ENCODE assay signal across 8 cellular contexts in genomic region chr5:109695005-109695926, GRCh38. TPM values are rescaled to one million over a fixed set of nuclear protein-coding genes. Genes with fewer than 3 reads are reported as not detected.
A peak's percentile ranks its signal among the peaks of the same experiment; 100 is the strongest.
DNase-seq lines count a peak whose midpoint lies in the region; ATAC-seq lines count a peak whose summit lies in the region.

No MANE protein-coding gene starts in this region.

- H3K4me3 ChIP-seq in skin epidermis, result no peak overlapping the region

- no peaks in the 10 kb centered on the region for H3K9me3 Mint-ChIP-seq in activated CD4-positive, alpha-beta T cell treated with anti-CD3 and anti-CD28 coated beads for 36 hours (ENCODE audit: low read depth)
- H3K9me3 Mint-ChIP-seq in activated naive CD4-positive, alpha-beta T cell treated with anti-CD3 and anti-CD28 coated beads, Interleukin-2, amount 50 U/mL, for 72 hours, result no peaks in the 10 kb centered on the region

- POLR2A ChIA-PET in activated CD4-positive, alpha-beta T cell treated with anti-CD3 and anti-CD28 coated beads for 36 hours (lab: Charles Lee), result interaction anchor here (0.6 kb wide), 2 partner anchors 24 to 39 kb away, joined by 3 read pairs; no protein-coding TSS in a partner anchor

- H3K36me3 Mint-ChIP-seq in activated CD4-positive, alpha-beta T cell treated with anti-CD3 and anti-CD28 coated beads for 36 hours (ENCODE audit: low read depth), result peaks cover 28% of the 10 kb centered on the region
- peaks cover 6 to 21% of the 10 kb centered on the region in 2 donors for H3K36me3 Mint-ChIP-seq in activated naive CD4-positive, alpha-beta T cell treated with anti-CD3 and anti-CD28 coated beads, Interleukin-2, amount 50 U/mL, for 72 hours

- CTCF ChIA-PET in activated CD4-positive, alpha-beta T cell treated with anti-CD3 and anti-CD28 coated beads for 36 hours (lab: Charles Lee), result interaction anchor here (0.5 to 1.1 kb wide), 3 partner anchors 24 to 227 kb away, joined by 3 to 4 read pairs (median 3); no protein-coding TSS in a partner anchor

- H3K27ac Mint-ChIP-seq in activated CD4-positive, alpha-beta T cell treated with anti-CD3 and anti-CD28 coated beads for 36 hours, result peak overlapping the region; percentile 2
- peak overlapping the region; percentile 81 to 89 for H3K27ac Mint-ChIP-seq in activated naive CD4-positive, alpha-beta T cell treated with anti-CD3 and anti-CD28 coated beads, Interleukin-2, amount 50 U/mL, for 72 hours

- DNase-seq in activated CD4-positive, alpha-beta T cell treated with anti-CD3 and anti-CD28 coated beads for 36 hours, result no peak
- DNase-seq in activated CD4-positive, alpha-beta T cell treated with anti-CD3 and anti-CD28 coated beads for 1 hour, result no peak
- DNase-seq in activated naive CD4-positive, alpha-beta T cell treated with anti-CD3 and anti-CD28 coated beads, Interleukin-2, amount 50 U/mL, for 72 hours (ENCODE audit: low spot score in 2 of 2), result no peak
- DNase-seq in NCI-H187 treated with DMSO at 0.1 percent for 48 hours (lab: John Stamatoyannopoulos, UW), result no peak
- DNase-seq in NK-92 treated with Interleukin-12 subunit alpha and Interleukin-12 subunit beta, amount 100 ng/mL, for 24 hours (lab: John Stamatoyannopoulos, UW), result no peak
- DNase-seq in AG20443 (ENCODE audit: low spot score), result no peak

- H3K27ac ChIP-seq in skin epidermis, result peak overlapping the region in 11 of 21 experiments; percentile 0 to 71 (median 37)

- intact Hi-C loops in activated CD4-positive, alpha-beta T cell treated with anti-CD3 and anti-CD28 coated beads for 36 hours (cut with DNase I, micrococcal nuclease), result loop anchor here in 1 of 2 experiments (5.0 to 10.0 kb wide), 3 partner anchors 92 to 720 kb away; no protein-coding TSS in a partner anchor

- H3K4me1 Mint-ChIP-seq in activated CD4-positive, alpha-beta T cell treated with anti-CD3 and anti-CD28 coated beads for 36 hours, result peaks cover 85% of the 10 kb centered on the region

- H3K4me3 Mint-ChIP-seq in activated CD4-positive, alpha-beta T cell treated with anti-CD3 and anti-CD28 coated beads for 36 hours, result no peak overlapping the region

- no peak for ATAC-seq in activated CD4-positive, alpha-beta T cell treated with anti-CD3 and anti-CD28 coated beads for 36 hours
- ATAC-seq in HG02981 (IDR thresholded peaks at IDR 0.05; ENCODE audit: unreplicated experiment), result peak; percentile 55
- ATAC-seq in activated naive CD4-positive, alpha-beta T cell treated with anti-CD3 and anti-CD28 coated beads, Interleukin-2, amount 50 U/mL, for 72 hours, result peak in 1 of 2 donors; percentile 29

- H3K27me3 Mint-ChIP-seq in activated CD4-positive, alpha-beta T cell treated with anti-CD3 and anti-CD28 coated beads for 36 hours, result no peaks in the 10 kb centered on the region

RNA-seq across cellular contexts. Expression of gene MAN2A1, which starts 5.5 kb away (rescaled TPM):
- total RNA-seq in activated CD4-positive, alpha-beta T cell treated with anti-CD3 and anti-CD28 coated beads for 36 hours, result 10 to 100 TPM; 33.4 to 33.6 TPM
- 10 to 100 TPM; 32.3 to 41.0 TPM for total RNA-seq in activated naive CD4-positive, alpha-beta T cell treated with anti-CD3 and anti-CD28 coated beads, Interleukin-2, amount 50 U/mL, for 72 hours
